ENCODE assay signal across 8 cellular contexts in genomic region chr1:161225534-161226319, GRCh38. TPM values are rescaled to one million over a fixed set of nuclear protein-coding genes. Genes with fewer than 3 reads are reported as not detected.
DNase-seq lines count a peak whose midpoint lies in the region; ATAC-seq and TF ChIP-seq lines count a peak whose summit lies in the region.

TSS of gene TOMM40L (plus strand) at chr1:161226060. CDS start at chr1:161226490, 430 bp downstream.

- peaks cover 24% of the 10 kb centered on the region for H3K4me1 Mint-ChIP-seq in T-helper 17 cell

- H3K4me1 ChIP-seq in right atrium auricular region = peaks cover 0 to 27% of the 10 kb centered on the region in 2 donors
- peaks cover 12% of the 10 kb centered on the region for H3K4me1 ChIP-seq in psoas muscle
- H3K4me1 ChIP-seq in uterus = peaks cover 2 to 8% of the 10 kb centered on the region in 2 donors

- H3K4me3 Mint-ChIP-seq in T-helper 17 cell = peak within 1 kb of the TSS; percentile 100

- H3K27me3 ChIP-seq in right atrium auricular region = no peaks in the 10 kb centered on the region
- H3K27me3 ChIP-seq in psoas muscle (ENCODE audit: insufficient read depth in 3 of 3, low read length in 2 of 3) = no peaks in the 10 kb centered on the region
- H3K27me3 ChIP-seq in uterus = no peaks in the 10 kb centered on the region

- H3K27ac ChIP-seq in right atrium auricular region = peak within 1 kb of the TSS; percentile 84 to 94
- peak within 1 kb of the TSS; percentile 77 for H3K27ac ChIP-seq in psoas muscle
- peak within 1 kb of the TSS; percentile 75 to 79 for H3K27ac ChIP-seq in uterus

- H3K27me3 Mint-ChIP-seq in T-helper 17 cell = no peaks in the 10 kb centered on the region

- intact Hi-C loops in psoas muscle (cut with DNase I) (loop anchor here (2.0 to 5.0 kb wide), 4 partner anchors 67 to 157 kb away; partner anchors contain the start of gene SDHC (in 1 of the 2)), uterus (cut with DNase I; ENCODE audit: low total_unique reads) (no loop called here)

- peak; percentile 99 for DNase-seq in NCI-H1694 (lab: John Stamatoyannopoulos, UW)
- peak; percentile 69 to 81 (median 76) for DNase-seq in T-helper 17 cell
- peak; percentile 31 to 96 (median 87) for DNase-seq in anterior cingulate cortex (lab: John Stamatoyannopoulos, UW)
- DNase-seq in right atrium auricular region (ENCODE audit: low spot score) = peak; percentile 97
- peak; percentile 89 to 95 for DNase-seq in psoas muscle
- peak; percentile 85 to 97 for DNase-seq in uterus

- H3K4me3 ChIP-seq in right atrium auricular region (peak within 1 kb of the TSS; percentile 62 to 80), psoas muscle (peak within 1 kb of the TSS; percentile 85), uterus (peak within 1 kb of the TSS; percentile 60 to 77)

- 4% methylated on average over 16 of the region's 16 CpGs for WGBS in psoas muscle, 3 donors

- TF ChIP-seq POLR2A in uterus (IDR thresholded peaks at IDR 0.05) = peak in 1 of 2 donors; percentile 22

- peak in 1 of 2 donors; percentile 65 for TF ChIP-seq CTCF in right atrium auricular region (IDR thresholded peaks at IDR 0.05)
- peak; percentile 58 for TF ChIP-seq CTCF in psoas muscle (IDR thresholded peaks at IDR 0.05)
- peak; percentile 57 to 63 (median 62) for TF ChIP-seq CTCF in uterus (IDR thresholded peaks at IDR 0.05)

- H3K27ac Mint-ChIP-seq in T-helper 17 cell = peak within 1 kb of the TSS; percentile 96

- peak; percentile 95 for ATAC-seq in GM18498 (IDR thresholded peaks at IDR 0.05; ENCODE audit: unreplicated experiment)
- peak; percentile 96 for ATAC-seq in HG02885 (IDR thresholded peaks at IDR 0.05; ENCODE audit: poor library complexity, unreplicated experiment)
- peak; percentile 97 for ATAC-seq in T-helper 17 cell
- ATAC-seq in psoas muscle = peak; percentile 95 to 98 (median 96)

- H3K36me3 ChIP-seq in right atrium auricular region (peaks cover 27% of the 10 kb centered on the region), psoas muscle (ENCODE audit: insufficient read depth in 1 of 2, low read depth in 1 of 2) (peaks cover 8 to 30% of the 10 kb centered on the region in 2 donors), uterus (no peaks in the 10 kb centered on the region)

- H3K9me3 ChIP-seq in T-helper 17 cell (ENCODE audit: control insufficient read depth, low read length, poor library complexity, severe bottlenecking) = no peaks in the 10 kb centered on the region
- H3K9me3 ChIP-seq in right atrium auricular region = no peaks in the 10 kb centered on the region
- H3K9me3 ChIP-seq in psoas muscle = no peaks in the 10 kb centered on the region
- no peaks in the 10 kb centered on the region for H3K9me3 ChIP-seq in uterus

- H3K36me3 Mint-ChIP-seq in T-helper 17 cell (ENCODE audit: low read depth) = peaks cover 2% of the 10 kb centered on the region

RNA-seq across cellular contexts. Expression of gene TOMM40L, which starts in this region (rescaled TPM):
- total RNA-seq in T-helper 17 cell = 1 to 10 TPM; 5.4 to 6.9 TPM
- total RNA-seq in right atrium auricular region = 10 to 100 TPM; 23.9 to 35.3 TPM
- total RNA-seq in psoas muscle = 10 to 100 TPM; 10.0 to 39.2 (median 27.5) TPM
- 10 to 100 TPM; 26.4 to 38.3 (median 32.4) TPM for polyA plus RNA-seq in psoas muscle
- 10 to 100 TPM in 1 of 4 donors, 1 to 10 TPM in 3; 2.6 to 13.2 (median 7.3) TPM for total RNA-seq in uterus

Comparison
In these comparisons a context has a peak if more than half of its experiments do, and no peak if none do; other contexts are left out.
1. Peak in every context shown above with its lines: DNase-seq, ATAC-seq, H3K4me3 ChIP-seq and H3K27ac ChIP-seq.